ENCODE assay signal across 15 cellular contexts in genomic region chr5:7894860-7895259, GRCh38. TPM values are rescaled to one million over a fixed set of nuclear protein-coding genes. Genes with fewer than 3 reads are reported as not detected.
DNase-seq lines count a peak whose midpoint lies in the region; ATAC-seq lines count a peak whose summit lies in the region.
"Had no signal": no experiment of that assay in that cellular context is flagged by ENCODE, and none has a peak within 500 bp of the region (broad histone marks: within the 10 kb centered on the region; RNA-seq: fewer than 3 reads in every experiment).

No MANE protein-coding gene starts in this region.

- H3K27me3 Mint-ChIP-seq in activated CD4-positive, alpha-beta memory T cell treated with anti-CD3 and anti-CD28 coated beads for 36 hours: no peaks in the 10 kb centered on the region
- H3K27me3 Mint-ChIP-seq in activated CD4-positive, alpha-beta memory T cell treated with anti-CD3 and anti-CD28 coated beads, Interleukin-2, amount 10 ng/mL, durations not matched to agents 7 days and 5 days: no peaks in the 10 kb centered on the region
- H3K27me3 Mint-ChIP-seq in immature natural killer cell (ENCODE audit: low read depth in 3 of 3): peaks cover 0 to 1% (median 0%) of the 10 kb centered on the region in 3 donors

- peak; percentile 97 for ATAC-seq in GM21529 (IDR thresholded peaks at IDR 0.05; ENCODE audit: unreplicated experiment)
- peak; percentile 98 for ATAC-seq in HG03108 (IDR thresholded peaks at IDR 0.05; ENCODE audit: unreplicated experiment)
- peak; percentile 91 for ATAC-seq in stimulated activated effector memory CD8-positive, alpha-beta T cell treated with anti-CD3 and anti-CD28 coated beads, Interleukin-12 subunit alpha, Interleukin-12 subunit beta, amount 100 ng/mL, for 72 hours
- ATAC-seq: GM23338 had no signal

- CTCF ChIA-PET in activated CD4-positive, alpha-beta memory T cell treated with anti-CD3 and anti-CD28 coated beads for 36 hours (lab: Charles Lee): interaction anchor here (0.5 kb wide), 1 partner anchor 18 kb away, joined by 3 read pairs; no protein-coding TSS in a partner anchor
- CTCF ChIA-PET in activated CD4-positive, alpha-beta memory T cell treated with anti-CD3 and anti-CD28 coated beads, Interleukin-2, amount 10 ng/mL, durations not matched to agents 7 days and 5 days (lab: Charles Lee): no interaction called here

- peak overlapping the region; percentile 10 for H3K27ac Mint-ChIP-seq in activated CD4-positive, alpha-beta memory T cell treated with anti-CD3 and anti-CD28 coated beads for 36 hours
- H3K27ac Mint-ChIP-seq in activated CD4-positive, alpha-beta memory T cell treated with anti-CD3 and anti-CD28 coated beads, Interleukin-2, amount 10 ng/mL, durations not matched to agents 7 days and 5 days: no peak overlapping the region
- no peak overlapping the region for H3K27ac Mint-ChIP-seq in stimulated activated effector memory CD8-positive, alpha-beta T cell treated with anti-CD3 and anti-CD28 coated beads, Interleukin-12 subunit alpha, Interleukin-12 subunit beta, amount 100 ng/mL, for 72 hours
- no peak overlapping the region for H3K27ac Mint-ChIP-seq in immature natural killer cell
- H3K27ac Mint-ChIP-seq: GM23338 had no signal

- H3K4me1 Mint-ChIP-seq in activated CD4-positive, alpha-beta memory T cell treated with anti-CD3 and anti-CD28 coated beads for 36 hours (ENCODE audit: low read depth): peaks cover 8% of the 10 kb centered on the region
- peaks cover 16% of the 10 kb centered on the region for H3K4me1 Mint-ChIP-seq in activated CD4-positive, alpha-beta memory T cell treated with anti-CD3 and anti-CD28 coated beads, Interleukin-2, amount 10 ng/mL, durations not matched to agents 7 days and 5 days
- peaks cover 13% of the 10 kb centered on the region for H3K4me1 Mint-ChIP-seq in stimulated activated effector memory CD8-positive, alpha-beta T cell treated with anti-CD3 and anti-CD28 coated beads, Interleukin-12 subunit alpha, Interleukin-12 subunit beta, amount 100 ng/mL, for 72 hours
- H3K4me1 Mint-ChIP-seq in immature natural killer cell: no peaks in the 10 kb centered on the region
- H3K4me1 Mint-ChIP-seq: GM23338 had no signal

- no peaks in the 10 kb centered on the region for H3K9me3 Mint-ChIP-seq in activated CD4-positive, alpha-beta memory T cell treated with anti-CD3 and anti-CD28 coated beads for 36 hours
- H3K9me3 Mint-ChIP-seq in activated CD4-positive, alpha-beta memory T cell treated with anti-CD3 and anti-CD28 coated beads, Interleukin-2, amount 10 ng/mL, durations not matched to agents 7 days and 5 days: no peaks in the 10 kb centered on the region
- no peaks in the 10 kb centered on the region for H3K9me3 Mint-ChIP-seq in stimulated activated effector memory CD8-positive, alpha-beta T cell treated with anti-CD3 and anti-CD28 coated beads, Interleukin-12 subunit alpha, Interleukin-12 subunit beta, amount 100 ng/mL, for 72 hours
- H3K9me3 Mint-ChIP-seq in immature natural killer cell: no peaks in the 10 kb centered on the region
- H3K9me3 Mint-ChIP-seq: GM23338 had no signal

- no peak overlapping the region for H3K4me3 Mint-ChIP-seq in activated CD4-positive, alpha-beta memory T cell treated with anti-CD3 and anti-CD28 coated beads for 36 hours
- H3K4me3 Mint-ChIP-seq in activated CD4-positive, alpha-beta memory T cell treated with anti-CD3 and anti-CD28 coated beads, Interleukin-2, amount 10 ng/mL, durations not matched to agents 7 days and 5 days: no peak overlapping the region
- H3K4me3 Mint-ChIP-seq in stimulated activated effector memory CD8-positive, alpha-beta T cell treated with anti-CD3 and anti-CD28 coated beads, Interleukin-12 subunit alpha, Interleukin-12 subunit beta, amount 100 ng/mL, for 72 hours: no peak overlapping the region
- H3K4me3 Mint-ChIP-seq in immature natural killer cell: no peak overlapping the region
- H3K4me3 Mint-ChIP-seq: GM23338 had no signal

- intact Hi-C loops in activated CD4-positive, alpha-beta memory T cell treated with anti-CD3 and anti-CD28 coated beads for 36 hours (cut with micrococcal nuclease): loop anchor here (1.0 to 2.0 kb wide), 3 partner anchors 9 to 26 kb away; partner anchors contain the start of genes FASTKD3 and MTRR

- POLR2A ChIA-PET in activated CD4-positive, alpha-beta memory T cell treated with anti-CD3 and anti-CD28 coated beads for 36 hours (lab: Charles Lee): no interaction called here
- POLR2A ChIA-PET in activated CD4-positive, alpha-beta memory T cell treated with anti-CD3 and anti-CD28 coated beads, Interleukin-2, amount 10 ng/mL, durations not matched to agents 7 days and 5 days (lab: Charles Lee): no interaction called here

- no peak for DNase-seq in activated CD4-positive, alpha-beta memory T cell treated with anti-CD3 and anti-CD28 coated beads for 36 hours
- DNase-seq in activated CD4-positive, alpha-beta memory T cell treated with anti-CD3 and anti-CD28 coated beads, Interleukin-2, amount 10 ng/mL, durations not matched to agents 7 days and 5 days: no peak
- DNase-seq in stimulated activated effector memory CD8-positive, alpha-beta T cell treated with anti-CD3 and anti-CD28 coated beads, Interleukin-12 subunit alpha, Interleukin-12 subunit beta, amount 100 ng/mL, for 72 hours (ENCODE audit: low spot score in 2 of 2): no peak
- no peak for DNase-seq in activated CD4-positive, alpha-beta T cell treated with anti-CD3 and anti-CD28 coated beads, Interleukin-2, amount 50 U/mL, for 4 hours
- DNase-seq in NCI-H2107 (lab: John Stamatoyannopoulos, UW): no peak
- no peak for DNase-seq in immature natural killer cell
- DNase-seq: DMS53, Kasumi-1, NCI-H446 treated with DMSO at 0.1 percent for 48 hours, transverse colon had no signal

- peaks cover 74% of the 10 kb centered on the region for H3K36me3 Mint-ChIP-seq in activated CD4-positive, alpha-beta memory T cell treated with anti-CD3 and anti-CD28 coated beads for 36 hours
- H3K36me3 Mint-ChIP-seq in activated CD4-positive, alpha-beta memory T cell treated with anti-CD3 and anti-CD28 coated beads, Interleukin-2, amount 10 ng/mL, durations not matched to agents 7 days and 5 days (ENCODE audit: low read depth): peaks cover 85% of the 10 kb centered on the region
- H3K36me3 Mint-ChIP-seq in stimulated activated effector memory CD8-positive, alpha-beta T cell treated with anti-CD3 and anti-CD28 coated beads, Interleukin-12 subunit alpha, Interleukin-12 subunit beta, amount 100 ng/mL, for 72 hours: peaks cover 100% of the 10 kb centered on the region
- peaks cover 42 to 78% (median 64%) of the 10 kb centered on the region in 3 donors for H3K36me3 Mint-ChIP-seq in immature natural killer cell

RNA-seq across cellular contexts. Expression of gene MTRR, which starts 25.9 kb away (rescaled TPM):
- total RNA-seq in activated CD4-positive, alpha-beta memory T cell treated with anti-CD3 and anti-CD28 coated beads for 36 hours: 10 to 100 TPM; 45.2 to 47.1 TPM
- total RNA-seq in activated CD4-positive, alpha-beta memory T cell treated with anti-CD3 and anti-CD28 coated beads, Interleukin-2, amount 10 ng/mL, durations not matched to agents 7 days and 5 days: 10 to 100 TPM; 58.4 to 65.3 TPM
- 10 to 100 TPM; 23.2 to 58.6 (median 33.3) TPM for polyA plus RNA-seq in immature natural killer cell

RNA-seq across cellular contexts. Expression of gene FASTKD3, which starts 26.0 kb away (rescaled TPM):
- 1 to 10 TPM; 6.9 to 7.5 TPM for total RNA-seq in activated CD4-positive, alpha-beta memory T cell treated with anti-CD3 and anti-CD28 coated beads for 36 hours
- 10 to 100 TPM; 12.5 to 13.4 TPM for total RNA-seq in activated CD4-positive, alpha-beta memory T cell treated with anti-CD3 and anti-CD28 coated beads, Interleukin-2, amount 10 ng/mL, durations not matched to agents 7 days and 5 days
- polyA plus RNA-seq in immature natural killer cell: 10 to 100 TPM; 11.7 to 13.9 (median 12.5) TPM

RNA-seq across cellular contexts. Expression of gene CFAP90, which starts 43.9 kb away (rescaled TPM):
- total RNA-seq in activated CD4-positive, alpha-beta memory T cell treated with anti-CD3 and anti-CD28 coated beads for 36 hours: not detected
- total RNA-seq in activated CD4-positive, alpha-beta memory T cell treated with anti-CD3 and anti-CD28 coated beads, Interleukin-2, amount 10 ng/mL, durations not matched to agents 7 days and 5 days: not detected
- not detected for polyA plus RNA-seq in immature natural killer cell
- total RNA-seq: A172, cardiac muscle cell, transverse colon had no signal
